1 cellular context compared by ENCODE assay signal in genomic region chr22:23044570-23044969, GRCh38.
TF ChIP-seq lines count a peak whose summit lies in the region.

No MANE protein-coding gene starts in this region.

TF ChIP-seq in GM23338, 12 proteins besides CTCF, POLR2A, EP300 and RAD21:
- TF ChIP-seq ETS1 (IDR thresholded peaks at IDR 0.05), result no peak
- no peak for TF ChIP-seq NANOG (IDR thresholded peaks at IDR 0.05; ENCODE audit: borderline replicate concordance)
- TF ChIP-seq ZNF331 (CRISPR knock-in tag; IDR thresholded peaks at IDR 0.05; ENCODE audit: low read depth), result no peak
- TF ChIP-seq STAT1 (IDR thresholded peaks at IDR 0.05; ENCODE audit: unreplicated experiment), result no peak
- TF ChIP-seq CREB1 (CRISPR knock-in tag; IDR thresholded peaks at IDR 0.05; ENCODE audit: low read depth), result no peak
- TF ChIP-seq, protein P1, sequence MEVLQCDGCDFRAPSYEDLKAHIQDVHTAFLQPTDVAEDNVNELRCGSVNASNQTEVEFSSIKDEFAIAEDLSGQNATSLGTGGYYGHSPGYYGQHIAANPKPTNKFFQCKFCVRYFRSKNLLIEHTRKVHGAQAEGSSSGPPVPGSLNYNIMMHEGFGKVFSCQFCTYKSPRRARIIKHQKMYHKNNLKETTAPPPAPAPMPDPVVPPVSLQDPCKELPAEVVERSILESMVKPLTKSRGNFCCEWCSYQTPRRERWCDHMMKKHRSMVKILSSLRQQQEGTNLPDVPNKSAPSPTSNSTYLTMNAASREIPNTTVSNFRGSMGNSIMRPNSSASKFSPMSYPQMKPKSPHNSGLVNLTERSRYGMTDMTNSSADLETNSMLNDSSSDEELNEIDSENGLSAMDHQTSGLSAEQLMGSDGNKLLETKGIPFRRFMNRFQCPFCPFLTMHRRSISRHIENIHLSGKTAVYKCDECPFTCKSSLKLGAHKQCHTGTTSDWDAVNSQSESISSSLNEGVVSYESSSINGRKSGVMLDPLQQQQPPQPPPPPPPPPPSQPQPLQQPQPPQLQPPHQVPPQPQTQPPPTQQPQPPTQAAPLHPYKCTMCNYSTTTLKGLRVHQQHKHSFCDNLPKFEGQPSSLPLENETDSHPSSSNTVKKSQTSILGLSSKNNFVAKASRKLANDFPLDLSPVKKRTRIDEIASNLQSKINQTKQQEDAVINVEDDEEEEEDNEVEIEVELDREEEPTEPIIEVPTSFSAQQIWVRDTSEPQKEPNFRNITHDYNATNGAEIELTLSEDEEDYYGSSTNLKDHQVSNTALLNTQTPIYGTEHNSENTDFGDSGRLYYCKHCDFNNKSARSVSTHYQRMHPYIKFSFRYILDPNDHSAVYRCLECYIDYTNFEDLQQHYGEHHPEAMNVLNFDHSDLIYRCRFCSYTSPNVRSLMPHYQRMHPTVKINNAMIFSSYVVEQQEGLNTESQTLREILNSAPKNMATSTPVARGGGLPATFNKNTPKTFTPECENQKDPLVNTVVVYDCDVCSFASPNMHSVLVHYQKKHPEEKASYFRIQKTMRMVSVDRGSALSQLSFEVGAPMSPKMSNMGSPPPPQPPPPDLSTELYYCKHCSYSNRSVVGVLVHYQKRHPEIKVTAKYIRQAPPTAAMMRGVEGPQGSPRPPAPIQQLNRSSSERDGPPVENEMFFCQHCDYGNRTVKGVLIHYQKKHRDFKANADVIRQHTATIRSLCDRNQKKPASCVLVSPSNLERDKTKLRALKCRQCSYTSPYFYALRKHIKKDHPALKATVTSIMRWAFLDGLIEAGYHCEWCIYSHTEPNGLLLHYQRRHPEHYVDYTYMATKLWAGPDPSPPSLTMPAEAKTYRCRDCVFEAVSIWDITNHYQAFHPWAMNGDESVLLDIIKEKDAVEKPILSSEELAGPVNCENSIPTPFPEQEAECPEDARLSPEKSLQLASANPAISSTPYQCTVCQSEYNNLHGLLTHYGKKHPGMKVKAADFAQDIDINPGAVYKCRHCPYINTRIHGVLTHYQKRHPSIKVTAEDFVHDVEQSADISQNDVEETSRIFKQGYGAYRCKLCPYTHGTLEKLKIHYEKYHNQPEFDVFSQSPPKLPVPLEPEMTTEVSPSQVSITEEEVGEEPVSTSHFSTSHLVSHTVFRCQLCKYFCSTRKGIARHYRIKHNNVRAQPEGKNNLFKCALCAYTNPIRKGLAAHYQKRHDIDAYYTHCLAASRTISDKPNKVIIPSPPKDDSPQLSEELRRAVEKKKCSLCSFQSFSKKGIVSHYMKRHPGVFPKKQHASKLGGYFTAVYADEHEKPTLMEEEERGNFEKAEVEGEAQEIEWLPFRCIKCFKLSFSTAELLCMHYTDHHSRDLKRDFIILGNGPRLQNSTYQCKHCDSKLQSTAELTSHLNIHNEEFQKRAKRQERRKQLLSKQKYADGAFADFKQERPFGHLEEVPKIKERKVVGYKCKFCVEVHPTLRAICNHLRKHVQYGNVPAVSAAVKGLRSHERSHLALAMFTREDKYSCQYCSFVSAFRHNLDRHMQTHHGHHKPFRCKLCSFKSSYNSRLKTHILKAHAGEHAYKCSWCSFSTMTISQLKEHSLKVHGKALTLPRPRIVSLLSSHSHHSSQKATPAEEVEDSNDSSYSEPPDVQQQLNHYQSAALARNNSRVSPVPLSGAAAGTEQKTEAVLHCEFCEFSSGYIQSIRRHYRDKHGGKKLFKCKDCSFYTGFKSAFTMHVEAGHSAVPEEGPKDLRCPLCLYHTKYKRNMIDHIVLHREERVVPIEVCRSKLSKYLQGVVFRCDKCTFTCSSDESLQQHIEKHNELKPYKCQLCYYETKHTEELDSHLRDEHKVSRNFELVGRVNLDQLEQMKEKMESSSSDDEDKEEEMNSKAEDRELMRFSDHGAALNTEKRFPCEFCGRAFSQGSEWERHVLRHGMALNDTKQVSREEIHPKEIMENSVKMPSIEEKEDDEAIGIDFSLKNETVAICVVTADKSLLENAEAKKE (CRISPR knock-in tag; IDR thresholded peaks at IDR 0.05), result no peak
- TF ChIP-seq, protein P2, sequence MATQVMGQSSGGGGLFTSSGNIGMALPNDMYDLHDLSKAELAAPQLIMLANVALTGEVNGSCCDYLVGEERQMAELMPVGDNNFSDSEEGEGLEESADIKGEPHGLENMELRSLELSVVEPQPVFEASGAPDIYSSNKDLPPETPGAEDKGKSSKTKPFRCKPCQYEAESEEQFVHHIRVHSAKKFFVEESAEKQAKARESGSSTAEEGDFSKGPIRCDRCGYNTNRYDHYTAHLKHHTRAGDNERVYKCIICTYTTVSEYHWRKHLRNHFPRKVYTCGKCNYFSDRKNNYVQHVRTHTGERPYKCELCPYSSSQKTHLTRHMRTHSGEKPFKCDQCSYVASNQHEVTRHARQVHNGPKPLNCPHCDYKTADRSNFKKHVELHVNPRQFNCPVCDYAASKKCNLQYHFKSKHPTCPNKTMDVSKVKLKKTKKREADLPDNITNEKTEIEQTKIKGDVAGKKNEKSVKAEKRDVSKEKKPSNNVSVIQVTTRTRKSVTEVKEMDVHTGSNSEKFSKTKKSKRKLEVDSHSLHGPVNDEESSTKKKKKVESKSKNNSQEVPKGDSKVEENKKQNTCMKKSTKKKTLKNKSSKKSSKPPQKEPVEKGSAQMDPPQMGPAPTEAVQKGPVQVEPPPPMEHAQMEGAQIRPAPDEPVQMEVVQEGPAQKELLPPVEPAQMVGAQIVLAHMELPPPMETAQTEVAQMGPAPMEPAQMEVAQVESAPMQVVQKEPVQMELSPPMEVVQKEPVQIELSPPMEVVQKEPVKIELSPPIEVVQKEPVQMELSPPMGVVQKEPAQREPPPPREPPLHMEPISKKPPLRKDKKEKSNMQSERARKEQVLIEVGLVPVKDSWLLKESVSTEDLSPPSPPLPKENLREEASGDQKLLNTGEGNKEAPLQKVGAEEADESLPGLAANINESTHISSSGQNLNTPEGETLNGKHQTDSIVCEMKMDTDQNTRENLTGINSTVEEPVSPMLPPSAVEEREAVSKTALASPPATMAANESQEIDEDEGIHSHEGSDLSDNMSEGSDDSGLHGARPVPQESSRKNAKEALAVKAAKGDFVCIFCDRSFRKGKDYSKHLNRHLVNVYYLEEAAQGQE (IDR thresholded peaks at IDR 0.05; ENCODE audit: unreplicated experiment), result no peak
- no peak for TF ChIP-seq EZH2phosphoT487 (IDR thresholded peaks at IDR 0.05; ENCODE audit: unreplicated experiment)
- TF ChIP-seq POLR2AphosphoS5 (IDR thresholded peaks at IDR 0.05; ENCODE audit: low read depth), result no peak
- TF ChIP-seq EZH2 (IDR thresholded peaks at IDR 0.05; ENCODE audit: low read depth, unreplicated experiment), result no peak
- TF ChIP-seq ZNF114 (CRISPR knock-in tag; IDR thresholded peaks at IDR 0.05), result no peak
- no peak for TF ChIP-seq JUNB (IDR thresholded peaks at IDR 0.05; ENCODE audit: unreplicated experiment)
